ENCODE assay signal across 8 cellular contexts in genomic region chr20:3409417-3409816, GRCh38. TPM values are rescaled to one million over a fixed set of nuclear protein-coding genes. Genes with fewer than 3 reads are reported as not detected.
A peak's percentile ranks its signal among the peaks of the same experiment; 100 is the strongest.
DNase-seq lines count a peak whose midpoint lies in the region; ATAC-seq and TF ChIP-seq lines count a peak whose summit lies in the region.

No MANE protein-coding gene starts in this region.

- no peaks in the 10 kb centered on the region for H3K27me3 ChIP-seq in PC-3 (ENCODE audit: low read length)
- H3K27me3 ChIP-seq in gastroesophageal sphincter = no peaks in the 10 kb centered on the region
- no peaks in the 10 kb centered on the region for H3K27me3 ChIP-seq in sigmoid colon

- no peak for TF ChIP-seq CTCF in PC-3 (conservative IDR thresholded peaks at IDR 0.05; ENCODE audit: low read depth, low read length)
- TF ChIP-seq CTCF in gastroesophageal sphincter (IDR thresholded peaks at IDR 0.05) = no peak
- no peak for TF ChIP-seq CTCF in sigmoid colon (IDR thresholded peaks at IDR 0.05)

- H3K4me2 ChIP-seq in PC-3 (ENCODE audit: low read length) = no peak overlapping the region

- H3K4me1 ChIP-seq in PC-3 (ENCODE audit: insufficient read depth, low read length) (0 out of 2 replicates have a peak, but pooled peaks cover 17% of the 10 kb centered on the region), gastroesophageal sphincter (peaks cover 0 to 26% (median 5%) of the 10 kb centered on the region in 3 donors), sigmoid colon (peaks cover 0 to 29% (median 23%) of the 10 kb centered on the region in 4 donors)

- peak overlapping the region; percentile 83 for H3K4me3 Mint-ChIP-seq in activated CD4-positive, alpha-beta T cell treated with anti-CD3 and anti-CD28 coated beads for 36 hours

- no TSS peak for BruUV-seq in PC-3 (replicated peaks; lab: Mats Ljungman, UMichigan)

- TF ChIP-seq POLR2A in gastroesophageal sphincter (IDR thresholded peaks at IDR 0.05) (no peak), sigmoid colon (IDR thresholded peaks at IDR 0.05) (no peak)

- 97 to 100% methylated on average over 7 to 10 of the region's 10 CpGs for WGBS in gastroesophageal sphincter (ENCODE audit: low coverage in 1 of 2), 2 donors
- 77 to 95% methylated on average over 10 of the region's 10 CpGs for WGBS in sigmoid colon, 2 donors

- POLR2A ChIA-PET in activated CD4-positive, alpha-beta T cell treated with anti-CD3 and anti-CD28 coated beads for 36 hours (lab: Charles Lee) = interaction anchor here (0.6 kb wide), 1 partner anchor 18 kb away, joined by 3 read pairs; no protein-coding TSS in a partner anchor
- POLR2A ChIA-PET in PC-3 (lab: Charles Lee; ENCODE audit: unreplicated experiment) = interaction anchor here (0.8 kb wide), 1 partner anchor 187 kb away, joined by 6 read pairs; no protein-coding TSS in a partner anchor

- H3K9me3 ChIP-seq in PC-3 (ENCODE audit: low read length) = no peaks in the 10 kb centered on the region
- H3K9me3 ChIP-seq in gastroesophageal sphincter = no peaks in the 10 kb centered on the region
- H3K9me3 ChIP-seq in sigmoid colon = no peaks in the 10 kb centered on the region

- no peak overlapping the region for H3K27ac ChIP-seq in PC-3 (ENCODE audit: low read length)
- peak overlapping the region in 3 of 4 donors; percentile 96 to 98 (median 97) for H3K27ac ChIP-seq in gastroesophageal sphincter
- H3K27ac ChIP-seq in sigmoid colon = peak overlapping the region; percentile 94 to 97 (median 96)

- TF ChIP-seq EP300 in gastroesophageal sphincter (IDR thresholded peaks at IDR 0.05) (no peak), sigmoid colon (IDR thresholded peaks at IDR 0.05) (no peak)

- H4K20me1 ChIP-seq in PC-3 (ENCODE audit: low read length) = no peaks in the 10 kb centered on the region; the same call in 1 of the 2 replicates

- H3K4me1 Mint-ChIP-seq in activated CD4-positive, alpha-beta T cell treated with anti-CD3 and anti-CD28 coated beads for 36 hours = peaks cover 32% of the 10 kb centered on the region

- H3K36me3 ChIP-seq in PC-3 (ENCODE audit: low read depth, low read length) (no peaks in the 10 kb centered on the region), gastroesophageal sphincter (no peaks in the 10 kb centered on the region), sigmoid colon (no peaks in the 10 kb centered on the region)

- H3F3A ChIP-seq in PC-3 (ENCODE audit: low read length, unreplicated experiment) = no peaks in the 10 kb centered on the region

- H3K27ac Mint-ChIP-seq in activated CD4-positive, alpha-beta T cell treated with anti-CD3 and anti-CD28 coated beads for 36 hours = no peak overlapping the region

- DNase-seq in activated CD4-positive, alpha-beta T cell treated with anti-CD3 and anti-CD28 coated beads for 36 hours = no peak
- no peak for DNase-seq in activated CD4-positive, alpha-beta T cell treated with anti-CD3 and anti-CD28 coated beads for 48 hours
- DNase-seq in PC-3 = no peak
- no peak for DNase-seq in sigmoid colon
- no peak for DNase-seq in DMS79 (lab: John Stamatoyannopoulos, UW)

- H3K9me2 ChIP-seq in PC-3 (replicated peaks; ENCODE audit: low read length) = no peaks in the 10 kb centered on the region

- no peaks in the 10 kb centered on the region for H3K36me3 Mint-ChIP-seq in activated CD4-positive, alpha-beta T cell treated with anti-CD3 and anti-CD28 coated beads for 36 hours (ENCODE audit: low read depth)

- no peak for ATAC-seq in activated CD4-positive, alpha-beta T cell treated with anti-CD3 and anti-CD28 coated beads for 36 hours
- ATAC-seq in PC-3 (no peak), gastroesophageal sphincter (no peak), GM19452 (IDR thresholded peaks at IDR 0.05; ENCODE audit: unreplicated experiment) (no peak), GM21528 (IDR thresholded peaks at IDR 0.05; ENCODE audit: low FRiP score, unreplicated experiment) (no peak)

- H3K9me3 Mint-ChIP-seq in activated CD4-positive, alpha-beta T cell treated with anti-CD3 and anti-CD28 coated beads for 36 hours (ENCODE audit: low read depth) = no peaks in the 10 kb centered on the region

- CTCF ChIA-PET in activated CD4-positive, alpha-beta T cell treated with anti-CD3 and anti-CD28 coated beads for 36 hours (lab: Charles Lee) = interaction anchor here (1.1 to 2.0 kb wide), 3 partner anchors 9 to 59 kb away, joined by 3 to 8 read pairs (median 4); no protein-coding TSS in a partner anchor
- CTCF ChIA-PET in PC-3 (lab: Charles Lee) = no interaction called here

- peaks cover 21% of the 10 kb centered on the region for H3K79me2 ChIP-seq in PC-3 (ENCODE audit: low read length)

- H3K4me3 ChIP-seq in PC-3 (ENCODE audit: low read length) (no peak overlapping the region), gastroesophageal sphincter (peak overlapping the region in 1 of 2 donors; percentile 94), sigmoid colon (peak overlapping the region in 1 of 4 donors; percentile 91)

- H3K27me3 Mint-ChIP-seq in activated CD4-positive, alpha-beta T cell treated with anti-CD3 and anti-CD28 coated beads for 36 hours = peaks cover 3% of the 10 kb centered on the region

- intact Hi-C loops in activated CD4-positive, alpha-beta T cell treated with anti-CD3 and anti-CD28 coated beads for 36 hours (cut with DNase I, micrococcal nuclease) = loop anchor here (2.0 to 10.0 kb wide), 5 partner anchors 61 to 1945 kb away; partner anchors contain the start of genes ATRN (in 1 of the 2), DDRGK1 (in 1 of the 2), FASTKD5 (in 1 of the 2) and NOP56 (in 1 of the 2)
- intact Hi-C loops in PC-3 (cut with micrococcal nuclease) (loop anchor here (5.0 kb wide), 1 partner anchor 63 kb away; the partner anchor contains the start of gene ATRN), sigmoid colon (cut with DNase I) (no loop called here)

- no peak overlapping the region for H3K9ac ChIP-seq in PC-3 (ENCODE audit: low read length)

- peak overlapping the region; percentile 100; the same call in 1 of the 2 replicates for H2AFZ ChIP-seq in PC-3 (ENCODE audit: low read length)

RNA-seq across cellular contexts. Expression of gene DNAAF9, which starts 1.9 kb away (rescaled TPM):
- total RNA-seq in activated CD4-positive, alpha-beta T cell treated with anti-CD3 and anti-CD28 coated beads for 36 hours = 1 to 10 TPM; 1.3 to 1.8 TPM
- total RNA-seq in PC-3 (2014; rRNA removed) (2.3 and 2.5 TPM in 2 replicates), gastroesophageal sphincter (10 to 100 TPM; 30.3 to 59.4 (median 35.9) TPM), sigmoid colon (10 to 100 TPM; 20.3 to 38.5 (median 22.8) TPM)
- polyA plus RNA-seq in sigmoid colon = 1 to 10 TPM in 2 of 3 donors, under 1 TPM in 1; 0.92 to 3.3 (median 1.2) TPM
